Comparison of ENCODE assay signal across 22 cellular contexts in genomic region chr10:26844381-26844780, GRCh38. TPM values are rescaled to one million over a fixed set of nuclear protein-coding genes. Genes with fewer than 3 reads are reported as not detected.
A peak's percentile ranks its signal among the peaks of the same experiment; 100 is the strongest.
DNase-seq lines count a peak whose midpoint lies in the region; ATAC-seq, FAIRE-seq and TF ChIP-seq lines count a peak whose summit lies in the region.
"Had no signal": no experiment of that assay in that cellular context is flagged by ENCODE, and none has a peak within 500 bp of the region (broad histone marks: within the 10 kb centered on the region; RNA-seq: fewer than 3 reads in every experiment).

No MANE protein-coding gene starts in this region.

- WGBS in H9 (ENCODE audit: extremely low coverage, insufficient read length, low lambda C conversion rate): no CpG with 5 or more reads among the region's 3 CpGs
- 22% methylated on average over 3 of the region's 3 CpGs for WGBS in K562 (ENCODE audit: insufficient coverage, low coverage, missing lambda C conversion rate)

- no peak overlapping the region for H3K23ac ChIP-seq in H9 (ENCODE audit: insufficient read length, low read depth, low read length)

- DNase-seq in CD4-positive, alpha-beta T cell: no peak
- DNase-seq in H9 (no peak), K562 (ENCODE audit: extremely low read depth in 1 of 4, low spot score in 3 of 4) (no peak), NCI-H510A treated with DMSO at 0.1 percent for 48 hours (lab: John Stamatoyannopoulos, UW) (no peak), urothelium cell line (ENCODE audit: low spot score) (no peak)
- DNase-seq in naive thymus-derived CD8-positive, alpha-beta T cell: no peak
- DNase-seq: activated CD4-positive, alpha-beta T cell treated with anti-CD3 and anti-CD28 coated beads for 4 hours; activated CD8-positive, alpha-beta memory T cell treated with anti-CD3 and anti-CD28 coated beads, Interleukin-2, amount 10 ng/mL, durations not matched to agents 7 days and 5 days; activated effector memory CD4-positive, alpha-beta T cell treated with anti-CD3 and anti-CD28 coated beads, Interleukin-2, amount 50 U/mL, for 16 hours; amniotic stem cell; central memory CD4-positive, alpha-beta T cell; foreskin fibroblast; NCI-H1694 treated with DMSO at 0.1 percent for 48 hours; NCI-H82; SIG-M5; stimulated activated CD4-positive, alpha-beta T cell treated with anti-CD3 and anti-CD28 coated beads, Interleukin-2, amount 100 ng/mL, for 24 hours; stomach; T-helper 1 cell; upper lobe of left lung had no signal

- H3T11ph ChIP-seq in H9 (ENCODE audit: low read length): no peak overlapping the region

- no peak overlapping the region for H4K8ac ChIP-seq in H9 (replicated peaks; ENCODE audit: insufficient read length, low read depth, low read length)

- H3K4me3 Mint-ChIP-seq in CD4-positive, alpha-beta T cell: peak overlapping the region; percentile 8
- no peak overlapping the region; a peak in 1 of 5 replicates for H3K4me3 Mint-ChIP-seq in H9
- H3K4me3 Mint-ChIP-seq in naive thymus-derived CD8-positive, alpha-beta T cell: peak overlapping the region in 7 of 10 donors; percentile 0 to 34 (median 10)
- H3K4me3 Mint-ChIP-seq: activated CD8-positive, alpha-beta memory T cell treated with anti-CD3 and anti-CD28 coated beads, Interleukin-2, amount 10 ng/mL, durations not matched to agents 7 days and 5 days had no signal

- no peak overlapping the region for H3K27ac ChIP-seq in CD4-positive, alpha-beta T cell (ENCODE audit: low read depth, low read length)
- H3K27ac ChIP-seq in H9 (ENCODE audit: insufficient read length, low read depth, low read length): no peak overlapping the region
- no peak overlapping the region for H3K27ac ChIP-seq in K562 (ENCODE audit: extremely low read depth, low read depth, low read length)
- H3K27ac ChIP-seq: hepatocyte, stomach, upper lobe of left lung had no signal

- H3K36me3 Mint-ChIP-seq in CD4-positive, alpha-beta T cell (ENCODE audit: low read depth): peaks cover 33% of the 10 kb centered on the region
- H3K36me3 Mint-ChIP-seq in H9 (ENCODE audit: insufficient read depth in 1 of 3, low read depth in 3 of 3): 0 out of 7 replicates have a peak, but pooled peaks cover 0 to 2% (median 0%) of the 10 kb centered on the region in 3 experiments
- H3K36me3 Mint-ChIP-seq in naive thymus-derived CD8-positive, alpha-beta T cell: peaks cover 0 to 23% (median 8%) of the 10 kb centered on the region in 3 donors

- no peak for TF ChIP-seq EP300 in K562 (IDR thresholded peaks at IDR 0.05; ENCODE audit: low read length)

- H3K27ac Mint-ChIP-seq in CD4-positive, alpha-beta T cell: no peak overlapping the region
- peak overlapping the region in 2 of 3 experiments; percentile 11 to 30; a peak in 2 of 7 replicates for H3K27ac Mint-ChIP-seq in H9
- H3K27ac Mint-ChIP-seq in naive thymus-derived CD8-positive, alpha-beta T cell: peak overlapping the region in 6 of 10 donors; percentile 7 to 66 (median 37)

- H2AK5ac ChIP-seq in H9 (ENCODE audit: insufficient read length, low read length): no peak overlapping the region

- H3K79me2 ChIP-seq in H9 (ENCODE audit: insufficient read depth, low read length) (peaks cover 6% of the 10 kb centered on the region; the same call in 1 of the 2 replicates), K562 (ENCODE audit: control insufficient read depth, insufficient read depth, low read length) (peaks cover 71% of the 10 kb centered on the region)

- no peak overlapping the region for H2AFZ ChIP-seq in H9 (ENCODE audit: low read length)
- H2AFZ ChIP-seq in K562 (ENCODE audit: low read depth, low read length): no peak overlapping the region
- H2AFZ ChIP-seq: hepatocyte had no signal

- H2BK120ac ChIP-seq in H9 (ENCODE audit: low read depth, low read length, poor library complexity, severe bottlenecking): no peak overlapping the region

- ATAC-seq in CD4-positive, alpha-beta T cell (ENCODE audit: poor library complexity): no peak
- ATAC-seq in K562 (peak; percentile 50), GM21737 (IDR thresholded peaks at IDR 0.05; ENCODE audit: unreplicated experiment) (no peak)
- ATAC-seq in naive thymus-derived CD8-positive, alpha-beta T cell: no peak
- ATAC-seq: activated CD8-positive, alpha-beta memory T cell treated with anti-CD3 and anti-CD28 coated beads, Interleukin-2, amount 10 ng/mL, durations not matched to agents 7 days and 5 days had no signal

- H3K9ac ChIP-seq in H9 (ENCODE audit: extremely low read depth, insufficient read length, low read length) (no peak overlapping the region), K562 (ENCODE audit: insufficient read depth in 1 of 2, low read depth in 2 of 2, low read length in 2 of 2) (no peak overlapping the region)

- H4K91ac ChIP-seq in H9 (ENCODE audit: insufficient read length, low read depth, low read length): no peak overlapping the region

- no peak overlapping the region for H3K4ac ChIP-seq in H9 (ENCODE audit: low read depth, low read length)

- no peak overlapping the region for H3K56ac ChIP-seq in H9 (ENCODE audit: insufficient read length, low read depth, low read length)

- intact Hi-C loops in CD4-positive, alpha-beta T cell (cut with DNase I, micrococcal nuclease): no loop called here
- intact Hi-C loops in K562 (cut with micrococcal nuclease): no loop called here

- H3K18ac ChIP-seq in H9 (ENCODE audit: insufficient read length, low read depth, low read length): no peak overlapping the region

- no TSS peak for BruUV-seq in K562 (replicated peaks; lab: Mats Ljungman, UMichigan)

- no peak overlapping the region for H2BK5ac ChIP-seq in H9 (ENCODE audit: insufficient read length, low read length)

- no peak overlapping the region for H3K4me3 ChIP-seq in K562
- H3K4me3 ChIP-seq: hepatocyte, stomach, upper lobe of left lung had no signal

- H2BK12ac ChIP-seq in H9 (ENCODE audit: insufficient read length, low read depth, low read length): no peak overlapping the region

- no peak for TF ChIP-seq CTCF in CD4-positive, alpha-beta T cell (IDR thresholded peaks at IDR 0.05)
- TF ChIP-seq CTCF in H9 (conservative IDR thresholded peaks at IDR 0.05) (no peak), K562 (IDR thresholded peaks at IDR 0.05 in 2 of 3, conservative IDR thresholded peaks at IDR 0.05 in 1 of 3; ENCODE audit: insufficient read depth in 2 of 3, low read depth in 1 of 3, low read length in 3 of 3) (no peak)

- H3K23me2 ChIP-seq in H9 (ENCODE audit: insufficient read length, low read depth, low read length, poor library complexity, severe bottlenecking): no peaks in the 10 kb centered on the region

- no peaks in the 10 kb centered on the region for H4K20me1 ChIP-seq in H9 (ENCODE audit: control insufficient read depth, insufficient read depth, insufficient read length)
- peaks cover 8% of the 10 kb centered on the region for H4K20me1 ChIP-seq in K562 (replicated peaks; ENCODE audit: control insufficient read depth, insufficient read depth, low read length)

- H3K36me3 ChIP-seq in K562 (ENCODE audit: control insufficient read depth, insufficient read depth, low read length): no peaks in the 10 kb centered on the region
- H3K36me3 ChIP-seq: upper lobe of left lung had no signal

- H3K79me1 ChIP-seq in H9 (ENCODE audit: insufficient read depth, low read depth, low read length, poor library complexity, severe bottlenecking): peaks cover 4% of the 10 kb centered on the region

- no peaks in the 10 kb centered on the region for H3K27me3 ChIP-seq in CD4-positive, alpha-beta T cell (ENCODE audit: control insufficient read depth, insufficient read depth, low read length)
- H3K27me3 ChIP-seq in H9 (ENCODE audit: insufficient read depth, low read length): no peaks in the 10 kb centered on the region
- H3K27me3 ChIP-seq in K562 (ENCODE audit: control insufficient read depth in 2 of 2, insufficient read depth in 2 of 2, low read length in 2 of 2): no peaks in the 10 kb centered on the region
- H3K27me3 ChIP-seq: hepatocyte, stomach, upper lobe of left lung had no signal

- FAIRE-seq in K562 (lab: Jason Lieb, UNC) (no peak), urothelium cell line (lab: Jason Lieb, UNC) (no peak)
- FAIRE-seq: islet of Langerhans had no signal

- H3K9me3 ChIP-seq in CD4-positive, alpha-beta T cell (ENCODE audit: control insufficient read depth, low read length): no peaks in the 10 kb centered on the region
- H3K9me3 ChIP-seq in H9 (ENCODE audit: control insufficient read depth, low read depth, low read length): no peaks in the 10 kb centered on the region
- no peaks in the 10 kb centered on the region for H3K9me3 ChIP-seq in K562 (replicated peaks; ENCODE audit: control insufficient read depth, insufficient read depth, low read depth, low read length)
- H3K9me3 ChIP-seq: stomach, upper lobe of left lung had no signal

- no peaks in the 10 kb centered on the region for H3K27me3 Mint-ChIP-seq in CD4-positive, alpha-beta T cell
- no peaks in the 10 kb centered on the region for H3K27me3 Mint-ChIP-seq in H9 (ENCODE audit: low read depth)
- no peaks in the 10 kb centered on the region for H3K27me3 Mint-ChIP-seq in naive thymus-derived CD8-positive, alpha-beta T cell
- H3K27me3 Mint-ChIP-seq: activated CD8-positive, alpha-beta memory T cell treated with anti-CD3 and anti-CD28 coated beads, Interleukin-2, amount 10 ng/mL, durations not matched to agents 7 days and 5 days had no signal

- no peak overlapping the region for H3K4me2 ChIP-seq in H9 (ENCODE audit: insufficient read depth, insufficient read length, low read length)
- peak overlapping the region; percentile 14; the same call in 1 of the 2 replicates for H3K4me2 ChIP-seq in K562 (ENCODE audit: insufficient read depth, low read length)
- H3K4me2 ChIP-seq: hepatocyte had no signal

- POLR2A ChIA-PET in CD4-positive, alpha-beta T cell (lab: Charles Lee): interaction anchor here (0.9 to 1.3 kb wide), 3 partner anchors 13 to 118 kb away, joined by 3 to 5 read pairs (median 3); no protein-coding TSS in a partner anchor
- POLR2A ChIA-PET in K562 (lab: Yijun Ruan, JAX): interaction anchor here (0.6 to 0.7 kb wide), 2 partner anchors 31 to 33 kb away, joined by 3 read pairs; no protein-coding TSS in a partner anchor
- POLR2A ChIA-PET in naive thymus-derived CD8-positive, alpha-beta T cell (lab: Charles Lee): interaction anchor here (0.8 to 1.1 kb wide), 2 partner anchors 12 to 14 kb away, joined by 3 to 4 read pairs; no protein-coding TSS in a partner anchor

- H3K9me1 ChIP-seq in K562 (ENCODE audit: control insufficient read depth, insufficient read depth, low read length): no peaks in the 10 kb centered on the region

- TF ChIP-seq RAD21 in K562 (CRISPR knock-in tag; conservative IDR thresholded peaks at IDR 0.05 in 1 of 2, IDR thresholded peaks at IDR 0.05 in 1 of 2): no peak

- H3K4me1 ChIP-seq in H9 (ENCODE audit: insufficient read depth, low read length) (peaks cover 6% of the 10 kb centered on the region; the same call in 1 of the 2 replicates), K562 (replicated peaks in 1 of 2; ENCODE audit: control insufficient read depth in 2 of 2, insufficient read depth in 2 of 2, low read length in 2 of 2) (peaks cover 0 to 11% of the 10 kb centered on the region in 2 experiments; a peak in 3 of 5 replicates)

- TF ChIP-seq POLR2A in K562 (conservative IDR thresholded peaks at IDR 0.05): no peak

- no peak overlapping the region for H3K14ac ChIP-seq in H9 (ENCODE audit: insufficient read depth, low read length)

- peaks cover 71% of the 10 kb centered on the region for H3K4me1 Mint-ChIP-seq in CD4-positive, alpha-beta T cell (ENCODE audit: low read depth)
- H3K4me1 Mint-ChIP-seq in H9: peaks cover 9 to 25% of the 10 kb centered on the region in 2 experiments
- peaks cover 38 to 81% (median 71%) of the 10 kb centered on the region in 4 donors for H3K4me1 Mint-ChIP-seq in naive thymus-derived CD8-positive, alpha-beta T cell

- no peak overlapping the region for H4K5ac ChIP-seq in H9 (ENCODE audit: insufficient read length, low read depth, low read length)

- no peak overlapping the region for H2BK20ac ChIP-seq in H9 (ENCODE audit: low read depth, low read length, poor library complexity, severe bottlenecking)

- H3K9me3 Mint-ChIP-seq in CD4-positive, alpha-beta T cell: no peaks in the 10 kb centered on the region
- H3K9me3 Mint-ChIP-seq in H9: no peaks in the 10 kb centered on the region
- no peaks in the 10 kb centered on the region for H3K9me3 Mint-ChIP-seq in naive thymus-derived CD8-positive, alpha-beta T cell

- CTCF ChIA-PET in CD4-positive, alpha-beta T cell (lab: Charles Lee): interaction anchor here (0.7 to 2.1 kb wide), 3 partner anchors 12 to 29 kb away, joined by 3 to 6 read pairs (median 3); partner anchors contain the start of gene ABI1
- CTCF ChIA-PET in K562 (lab: Yijun Ruan, JAX; ENCODE audit: low intra/inter-chr PET ratio): no interaction called here

- in situ Hi-C loops in K562 (cut with MboI): no loop called here

- H2BK15ac ChIP-seq in H9 (ENCODE audit: low read depth, low read length): no peak overlapping the region

RNA-seq across cellular contexts. Expression of gene ABI1, which starts 16.4 kb away (rescaled TPM):
- total RNA-seq in CD4-positive, alpha-beta T cell: 10 to 100 TPM; 83.2 to 83.6 TPM
- 35.8 and 36.9 TPM in 2 replicates for total RNA-seq in H9 (2021)
- total RNA-seq in K562 (2011; cell fraction: chromatin; rRNA removed; ENCODE audit: low replicate concordance): 18.6 and 42.7 TPM in 2 replicates
- total RNA-seq in K562 (2011; cell fraction: nucleolus; rRNA removed): 9.8 and 10.5 TPM in 2 replicates
- total RNA-seq in K562 (2011; cell fraction: nucleoplasm; rRNA removed): 17.5 and 23.7 TPM in 2 replicates
- total RNA-seq in K562 (2014; rRNA removed): 26.6 and 28.7 TPM in 2 replicates
- total RNA-seq in K562 (2014; rRNA removed; fragmentation: Illumina TruSeq; extraction: Trizol): 39.0 and 46.8 TPM in 2 replicates
- 38.0 and 41.5 TPM in 2 replicates for total RNA-seq in K562 (2015; rRNA removed; fragmentation: Illumina TruSeq; extraction: Trizol)
- total RNA-seq in K562 (2021): 32.4 and 35.0 TPM in 2 replicates
- 37.8 and 47.3 TPM in 2 replicates for polyA plus RNA-seq in K562 (2011; rRNA removed)
- polyA plus RNA-seq in K562 (2011; cell fraction: cytosol; rRNA removed): 25.1 and 32.8 TPM in 2 replicates
- polyA plus RNA-seq in K562 (2011; cell fraction: nucleus; rRNA removed): 20.0 and 28.9 TPM in 2 replicates
- 33.7 and 35.1 TPM in 2 replicates for polyA plus RNA-seq in K562 (2012)
- polyA plus RNA-seq in K562 (2014; fragmentation: Illumina TruSeq; extraction: Trizol): 40.6 and 48.2 TPM in 2 replicates
- 10 to 100 TPM; 39.0 to 52.3 TPM for polyA plus RNA-seq in K562 (2014; fragmentation: Nextera tagmentation; extraction: Ambion mirVana)
- polyA plus RNA-seq in K562 (2014; rRNA removed): 22.1 and 23.8 TPM in 2 replicates
- polyA minus RNA-seq in K562 (2011; rRNA and poly(A)+ RNA removed): 42.7 and 51.0 TPM in 2 replicates
- 13.0 and 18.2 TPM in 2 replicates for polyA minus RNA-seq in K562 (2011; cell fraction: cytosol; rRNA and poly(A)+ RNA removed)
- polyA minus RNA-seq in K562 (2011; cell fraction: nucleus; rRNA and poly(A)+ RNA removed): 17.9 and 34.8 TPM in 2 replicates
- 10 to 100 TPM; 64.0 to 65.9 TPM for total RNA-seq in naive thymus-derived CD8-positive, alpha-beta T cell
- polyA plus RNA-seq in naive thymus-derived CD8-positive, alpha-beta T cell: 10 to 100 TPM; 61.7 to 71.9 (median 64.9) TPM

Comparison
In these comparisons a context has a peak if more than half of its experiments do, and no peak if none do; other contexts are left out.
1. H3K4me3 Mint-ChIP-seq: peak in CD4-positive, alpha-beta T cell (single experiment) and naive thymus-derived CD8-positive, alpha-beta T cell (7 of 10); none in H9 (0 of 2).